In genomic region chr1:201759194-201759814, GRCh38 we compare ENCODE assay signal across 15 cellular contexts.
DNase-seq lines count a peak whose midpoint lies in the region; TF ChIP-seq lines count a peak whose summit lies in the region.
"Had no signal": no experiment of that assay in that cellular context is flagged by ENCODE, and none has a peak within 500 bp of the region (broad histone marks: within the 10 kb centered on the region; RNA-seq: fewer than 3 reads in every experiment).

No MANE protein-coding gene starts in this region.

- POLR2A ChIA-PET in SK-N-SH (lab: Yijun Ruan, JAX) = no interaction called here

- TF ChIP-seq EP300 in SK-N-SH (IDR thresholded peaks at IDR 0.05; ENCODE audit: borderline replicate concordance in 1 of 2, low read depth in 1 of 2, low read length in 1 of 2) = no peak

- H3K4me2 ChIP-seq in SK-N-SH = peak overlapping the region; percentile 1; the same call in 1 of the 2 replicates
- H3K4me2 ChIP-seq in smooth muscle cell = peak overlapping the region; percentile 11

- H3K4me1 Mint-ChIP-seq in HFFc6 (ENCODE audit: low read depth) = peaks cover 100% of the 10 kb centered on the region

- no peaks in the 10 kb centered on the region for H3K9me2 ChIP-seq in SK-N-SH

- no peaks in the 10 kb centered on the region for H4K20me1 ChIP-seq in SK-N-SH (ENCODE audit: insufficient read depth)
- H4K20me1 ChIP-seq in smooth muscle cell (ENCODE audit: low read depth) = peaks cover 58% of the 10 kb centered on the region

- 49% methylated on average over 3 of the region's 3 CpGs for WGBS in SK-N-SH (ENCODE audit: low lambda C conversion rate)
- WGBS in smooth muscle cell (ENCODE audit: low lambda C conversion rate) = 65% methylated on average over 3 of the region's 3 CpGs

- H3K36me3 ChIP-seq in SK-N-SH (replicated peaks in 1 of 2; ENCODE audit: control insufficient read depth in 1 of 2, insufficient read depth in 2 of 2, low read length in 1 of 2) (peaks cover 0 to 29% of the 10 kb centered on the region in 2 experiments), smooth muscle cell (ENCODE audit: low read depth) (no peaks in the 10 kb centered on the region)
- H3K36me3 ChIP-seq: breast epithelium had no signal

- no peak overlapping the region for H3K4me3 Mint-ChIP-seq in HFFc6
- H3K4me3 Mint-ChIP-seq: activated CD4-positive, alpha-beta T cell treated with anti-CD3 and anti-CD28 coated beads, Interleukin-2, amount 10 ng/mL, durations not matched to agents 7 days and 5 days; activated T-helper 1 cell treated with anti-CD3 and anti-CD28 coated beads, Interleukin-12 subunit alpha, Interleukin-12 subunit beta, Interleukin-2, Interleukin-4 antibody, amounts not matched to agents 30 ng/mL and 10 ng/mL and 1 ng/mL, durations not matched to agents 14 hours and 24 hours and 36 hours; naive B cell had no signal

- CTCF ChIA-PET in SK-N-SH (lab: Yijun Ruan, JAX) = interaction anchor here (1.0 to 5.4 kb wide), 9 partner anchors 11 to 376 kb away, joined by 3 to 44 read pairs (median 4); no protein-coding TSS in a partner anchor

- peaks cover 4% of the 10 kb centered on the region; the same call in 1 of the 2 replicates for H3K27me3 Mint-ChIP-seq in HFFc6 (ENCODE audit: insufficient read depth)
- H3K27me3 Mint-ChIP-seq: naive B cell had no signal

- peaks cover 92% of the 10 kb centered on the region for H3F3A ChIP-seq in SK-N-SH (replicated peaks; ENCODE audit: insufficient read depth)
- H3F3A ChIP-seq in smooth muscle cell (ENCODE audit: low read depth) = peaks cover 36% of the 10 kb centered on the region

- no peak for TF ChIP-seq RAD21 in SK-N-SH (IDR thresholded peaks at IDR 0.05; ENCODE audit: low read length)

- H3K4me3 ChIP-seq in SK-N-SH (ENCODE audit: low read depth in 2 of 2, low read length in 1 of 2) (no peak overlapping the region), fibroblast of the aortic adventitia (ENCODE audit: low read depth, low read length) (no peak overlapping the region), smooth muscle cell (no peak overlapping the region)
- H3K4me3 ChIP-seq: breast epithelium, testis had no signal

- TF ChIP-seq CTCF in HFFc6 (IDR thresholded peaks at IDR 0.05) (no peak), SK-N-SH (IDR thresholded peaks at IDR 0.05) (no peak), fibroblast of the aortic adventitia (IDR thresholded peaks at IDR 0.05; ENCODE audit: insufficient read depth, low read length) (no peak), smooth muscle cell (IDR thresholded peaks at IDR 0.05; ENCODE audit: borderline replicate concordance, insufficient read depth, poor library complexity, severe bottlenecking) (no peak)

- H2AFZ ChIP-seq in SK-N-SH (ENCODE audit: low read depth) = no peak overlapping the region
- H2AFZ ChIP-seq in smooth muscle cell (ENCODE audit: low read depth) = no peak overlapping the region

- peak overlapping the region; percentile 53 to 98 for H3K27ac ChIP-seq in SK-N-SH (ENCODE audit: low read depth in 2 of 2, low read length in 1 of 2)
- H3K27ac ChIP-seq in smooth muscle cell (ENCODE audit: low read depth) = peak overlapping the region; percentile 79
- H3K27ac ChIP-seq: breast epithelium, epithelial cell of prostate, testis had no signal

- H3K4me1 ChIP-seq in SK-N-SH (ENCODE audit: control insufficient read depth in 1 of 2, insufficient read depth in 2 of 2, low read depth in 1 of 2, low read length in 1 of 2) = peaks cover 30 to 85% of the 10 kb centered on the region in 2 experiments
- H3K4me1 ChIP-seq in smooth muscle cell (ENCODE audit: low read depth) = peaks cover 79% of the 10 kb centered on the region
- H3K4me1 ChIP-seq: breast epithelium, testis had no signal

- peaks cover 16% of the 10 kb centered on the region for H3K36me3 Mint-ChIP-seq in HFFc6 (ENCODE audit: low read depth)
- H3K36me3 Mint-ChIP-seq: naive B cell had no signal

- H3K79me2 ChIP-seq in SK-N-SH (ENCODE audit: insufficient read depth) = peaks cover 100% of the 10 kb centered on the region
- peaks cover 67% of the 10 kb centered on the region for H3K79me2 ChIP-seq in smooth muscle cell (ENCODE audit: low read depth)

- peak overlapping the region; percentile 67 for H3K27ac Mint-ChIP-seq in HFFc6
- H3K27ac Mint-ChIP-seq: activated CD4-positive, alpha-beta T cell treated with anti-CD3 and anti-CD28 coated beads, Interleukin-2, amount 10 ng/mL, durations not matched to agents 7 days and 5 days; activated T-helper 1 cell treated with anti-CD3 and anti-CD28 coated beads, Interleukin-12 subunit alpha, Interleukin-12 subunit beta, Interleukin-2, Interleukin-4 antibody, amounts not matched to agents 30 ng/mL and 10 ng/mL and 1 ng/mL, durations not matched to agents 14 hours and 24 hours and 36 hours had no signal

- H3K9ac ChIP-seq in SK-N-SH (peak overlapping the region; percentile 44; the same call in 1 of the 2 replicates), smooth muscle cell (ENCODE audit: low read depth) (no peak overlapping the region)

- DNase-seq in HFFc6 (peak; percentile 59), SK-N-SH (no peak), fibroblast of the aortic adventitia (ENCODE audit: low read depth) (peak; percentile 81), smooth muscle cell (lab: John Stamatoyannopoulos, UW; ENCODE audit: unreplicated experiment) (no peak), 8988T (no peak), cerebellum (ENCODE audit: low spot score) (no peak)
- DNase-seq in activated CD8-positive, alpha-beta memory T cell treated with anti-CD3 and anti-CD28 coated beads, Interleukin-2, amount 50 U/mL, for 48 hours = no peak
- DNase-seq: activated CD4-positive, alpha-beta T cell treated with anti-CD3 and anti-CD28 coated beads, Interleukin-2, amount 10 ng/mL, durations not matched to agents 7 days and 5 days; Calu3; KBM-7; naive B cell; testis had no signal

- no peaks in the 10 kb centered on the region for H3K9me3 ChIP-seq in SK-N-SH
- no peaks in the 10 kb centered on the region for H3K9me3 ChIP-seq in smooth muscle cell (replicated peaks; ENCODE audit: low read depth)
- H3K9me3 ChIP-seq: breast epithelium, testis had no signal

- no peaks in the 10 kb centered on the region for H3K9me3 Mint-ChIP-seq in HFFc6
- H3K9me3 Mint-ChIP-seq: activated CD4-positive, alpha-beta T cell treated with anti-CD3 and anti-CD28 coated beads, Interleukin-2, amount 10 ng/mL, durations not matched to agents 7 days and 5 days; activated T-helper 1 cell treated with anti-CD3 and anti-CD28 coated beads, Interleukin-12 subunit alpha, Interleukin-12 subunit beta, Interleukin-2, Interleukin-4 antibody, amounts not matched to agents 30 ng/mL and 10 ng/mL and 1 ng/mL, durations not matched to agents 14 hours and 24 hours and 36 hours; naive B cell had no signal

- no peaks in the 10 kb centered on the region for H3K27me3 ChIP-seq in SK-N-SH (ENCODE audit: insufficient read depth)
- no peaks in the 10 kb centered on the region for H3K27me3 ChIP-seq in smooth muscle cell (ENCODE audit: low read depth)
- H3K27me3 ChIP-seq: breast epithelium, testis had no signal

TF ChIP-seq in SK-N-SH, 30 proteins besides CTCF, POLR2A, EP300 and RAD21:
- TF ChIP-seq PBX3 (IDR thresholded peaks at IDR 0.05) = peak; percentile 10; the same call in 1 of the 2 replicates
- no peak for TF ChIP-seq NFIC (IDR thresholded peaks at IDR 0.05; ENCODE audit: borderline replicate concordance)

Comparison
In these comparisons a context has a peak if more than half of its experiments do, and no peak if none do; other contexts are left out.
1. DNase-seq: peak in HFFc6 (single experiment) and fibroblast of the aortic adventitia (single experiment); none in SK-N-SH (single experiment), smooth muscle cell (single experiment), activated CD8-positive, alpha-beta memory T cell treated with anti-CD3 and anti-CD28 coated beads, Interleukin-2, amount 50 U/mL, for 48 hours (single experiment), 8988T (single experiment) and cerebellum (single experiment).